Comparison of ENCODE assay signal across 8 cellular contexts in genomic region chr1:200027264-200027823, GRCh38. TPM values are rescaled to one million over a fixed set of nuclear protein-coding genes. Genes with fewer than 3 reads are reported as not detected.
DNase-seq lines count a peak whose midpoint lies in the region; ATAC-seq, FAIRE-seq and TF ChIP-seq lines count a peak whose summit lies in the region.

Gene NR5A2, plus strand, starts transcription at chr1:200027710. Its CDS starts 138 bp downstream, at chr1:200027848.

- 73 to 100% (median 81%) methylated on average over 1 of the region's 1 CpG for WGBS in spleen, 5 donors

- no peak for DNase-seq in activated CD4-positive, alpha-beta T cell treated with anti-CD3 and anti-CD28 coated beads, Interleukin-2, amount 10 ng/mL, durations not matched to agents 24 days and 14 days
- DNase-seq in activated CD4-positive, alpha-beta T cell treated with anti-CD3 and anti-CD28 coated beads, Interleukin-2, amount 50 U/mL, for 4 hours: no peak
- DNase-seq in keratinocyte (ENCODE audit: low read depth, low spot score) (no peak), spleen (no peak), COLO668 (lab: John Stamatoyannopoulos, UW; ENCODE audit: unreplicated experiment) (no peak), glomerular visceral epithelial cell (ENCODE audit: extremely low spot score) (no peak)

- H3K36me3 ChIP-seq in keratinocyte (ENCODE audit: control insufficient read depth in 2 of 2, extremely low read depth in 1 of 2, insufficient read depth in 2 of 2, low read length in 2 of 2) (no peaks in the 10 kb centered on the region), spleen (no peaks in the 10 kb centered on the region)

- peak within 1 kb of the TSS; percentile 74 for H3K4me3 Mint-ChIP-seq in activated CD4-positive, alpha-beta T cell treated with anti-CD3 and anti-CD28 coated beads, Interleukin-2, amount 10 ng/mL, durations not matched to agents 24 days and 14 days
- H3K4me3 Mint-ChIP-seq in activated naive CD8-positive, alpha-beta T cell: peak within 1 kb of the TSS; percentile 75

- no peaks in the 10 kb centered on the region for H3K36me3 Mint-ChIP-seq in activated CD4-positive, alpha-beta T cell treated with anti-CD3 and anti-CD28 coated beads, Interleukin-2, amount 10 ng/mL, durations not matched to agents 24 days and 14 days (ENCODE audit: low read depth)
- no peaks in the 10 kb centered on the region for H3K36me3 Mint-ChIP-seq in activated naive CD8-positive, alpha-beta T cell

- H3K9ac ChIP-seq in keratinocyte (ENCODE audit: control insufficient read depth, extremely low read depth, insufficient read depth, low read length): no peak within 1 kb of the TSS

- no peak for TF ChIP-seq POLR2A in spleen (IDR thresholded peaks at IDR 0.05)

- H3K9me3 Mint-ChIP-seq in activated CD4-positive, alpha-beta T cell treated with anti-CD3 and anti-CD28 coated beads, Interleukin-2, amount 10 ng/mL, durations not matched to agents 24 days and 14 days: no peaks in the 10 kb centered on the region
- H3K9me3 Mint-ChIP-seq in activated naive CD8-positive, alpha-beta T cell (ENCODE audit: low read depth): no peaks in the 10 kb centered on the region

- H3K4me2 ChIP-seq in keratinocyte (ENCODE audit: control insufficient read depth, extremely low read depth, insufficient read depth, low read depth, low read length): peak within 1 kb of the TSS; percentile 77

- no peak within 1 kb of the TSS for H2AFZ ChIP-seq in keratinocyte (ENCODE audit: control insufficient read depth, low read length)

- H3K79me2 ChIP-seq in keratinocyte (ENCODE audit: control insufficient read depth, insufficient read depth, low read length): no peaks in the 10 kb centered on the region

- H3K4me1 Mint-ChIP-seq in activated CD4-positive, alpha-beta T cell treated with anti-CD3 and anti-CD28 coated beads, Interleukin-2, amount 10 ng/mL, durations not matched to agents 24 days and 14 days: peaks cover 5% of the 10 kb centered on the region
- H3K4me1 Mint-ChIP-seq in activated naive CD8-positive, alpha-beta T cell (ENCODE audit: low read depth): peaks cover 7% of the 10 kb centered on the region

- intact Hi-C loops in activated CD4-positive, alpha-beta T cell treated with anti-CD3 and anti-CD28 coated beads, Interleukin-2, amount 10 ng/mL, durations not matched to agents 24 days and 14 days (cut with micrococcal nuclease): no loop called here
- intact Hi-C loops in spleen (cut with DNase I; ENCODE audit: low total_unique reads): no loop called here

- no peaks in the 10 kb centered on the region for H3K9me1 ChIP-seq in keratinocyte (ENCODE audit: control insufficient read depth, extremely low read depth, insufficient read depth, low read length)

- H3K9me3 ChIP-seq in keratinocyte (ENCODE audit: control insufficient read depth, low read depth, low read length) (no peaks in the 10 kb centered on the region), spleen (no peaks in the 10 kb centered on the region)

- dilution Hi-C loops in keratinocyte (cut with MboI; ENCODE audit: extremely low pct_ligation_motif_present, low sequenced_read_pairs): no loop called here

- H3K4me3 ChIP-seq in keratinocyte (ENCODE audit: control insufficient read depth in 2 of 3, extremely low read depth in 1 of 3, insufficient read depth in 2 of 3, low read depth in 1 of 3, low read length in 3 of 3) (no peak within 1 kb of the TSS), spleen (peak within 1 kb of the TSS in 5 of 8 donors; percentile 29 to 74 (median 45))

- no peak within 1 kb of the TSS for H3K27ac Mint-ChIP-seq in activated CD4-positive, alpha-beta T cell treated with anti-CD3 and anti-CD28 coated beads, Interleukin-2, amount 10 ng/mL, durations not matched to agents 24 days and 14 days
- no peak within 1 kb of the TSS for H3K27ac Mint-ChIP-seq in activated naive CD8-positive, alpha-beta T cell

- peaks cover 63% of the 10 kb centered on the region for H3K27me3 Mint-ChIP-seq in activated CD4-positive, alpha-beta T cell treated with anti-CD3 and anti-CD28 coated beads, Interleukin-2, amount 10 ng/mL, durations not matched to agents 24 days and 14 days
- H3K27me3 Mint-ChIP-seq in activated naive CD8-positive, alpha-beta T cell: peaks cover 34% of the 10 kb centered on the region

- FAIRE-seq in keratinocyte (lab: Jason Lieb, UNC): no peak

- no peaks in the 10 kb centered on the region for H4K20me1 ChIP-seq in keratinocyte (ENCODE audit: control insufficient read depth, extremely low read depth, insufficient read depth, low read length)

- H3K4me1 ChIP-seq in keratinocyte (ENCODE audit: control insufficient read depth, extremely low read depth, insufficient read depth, low read length) (peaks cover 6% of the 10 kb centered on the region), spleen (peaks cover 0 to 17% (median 15%) of the 10 kb centered on the region in 6 donors)

- H3K27ac ChIP-seq in keratinocyte (ENCODE audit: control insufficient read depth, insufficient read depth, low read length): no peak within 1 kb of the TSS
- H3K27ac ChIP-seq in spleen: no peak within 1 kb of the TSS

- TF ChIP-seq CTCF in keratinocyte (optimal IDR thresholded peaks at IDR 0.05 in 1 of 3, IDR thresholded peaks at IDR 0.05 in 1 of 3, conservative IDR thresholded peaks at IDR 0.05 in 1 of 3; ENCODE audit: extremely low read depth in 1 of 3, insufficient read depth in 2 of 3, low read length in 3 of 3): no peak
- no peak for TF ChIP-seq CTCF in spleen (IDR thresholded peaks at IDR 0.05 in 8 of 11, conservative IDR thresholded peaks at IDR 0.05 in 3 of 11)

- H3K27me3 ChIP-seq in keratinocyte (ENCODE audit: control insufficient read depth, extremely low read depth, insufficient read depth, low read length) (peaks cover 29% of the 10 kb centered on the region), spleen (replicated peaks in 1 of 7) (peaks cover 2 to 94% (median 46%) of the 10 kb centered on the region in 7 donors)

- no peak for ATAC-seq in GM21447 (IDR thresholded peaks at IDR 0.05; ENCODE audit: unreplicated experiment)

RNA-seq across cellular contexts. Expression of gene NR5A2, which starts in this region (rescaled TPM):
- total RNA-seq in activated CD4-positive, alpha-beta T cell treated with anti-CD3 and anti-CD28 coated beads, Interleukin-2, amount 10 ng/mL, durations not matched to agents 24 days and 14 days: not detected in 2 replicates
- polyA plus RNA-seq in keratinocyte (0.01 to 0.05 TPM in 2 of 3 replicates, not detected in the other), spleen (under 1 TPM; 0.02 to 0.06 (median 0.05) TPM)
- not detected for polyA plus RNA-seq in keratinocyte (2011; ENCODE audit: low read depth)
- polyA plus RNA-seq in keratinocyte (2011; cell fraction: cytosol; rRNA removed): not detected in 2 replicates
- not detected in 2 replicates for polyA plus RNA-seq in keratinocyte (2011; cell fraction: nucleus; rRNA removed)
- not detected in 2 replicates for polyA plus RNA-seq in keratinocyte (2012; ENCODE audit: low replicate concordance)
- not detected in 3 replicates for polyA minus RNA-seq in keratinocyte
- polyA minus RNA-seq in keratinocyte (2011; cell fraction: cytosol; rRNA and poly(A)+ RNA removed): not detected
- not detected in 2 replicates for polyA minus RNA-seq in keratinocyte (2011; cell fraction: nucleus; rRNA and poly(A)+ RNA removed)
- under 1 TPM in 4 of 7 donors, not detected in 3; 0.10 to 0.63 (median 0.17) TPM for total RNA-seq in spleen

Comparison
In these comparisons a context has a peak if more than half of its experiments do, and no peak if none do; other contexts are left out.
1. H3K4me3 ChIP-seq: peak in spleen (5 of 8); none in keratinocyte (0 of 3).